ENCODE assay signal across 20 cellular contexts in genomic region chr10:95469676-95470075, GRCh38.
A peak's percentile ranks its signal among the peaks of the same experiment; 100 is the strongest.
DNase-seq lines count a peak whose midpoint lies in the region; TF ChIP-seq lines count a peak whose summit lies in the region.
"Had no signal": no experiment of that assay in that cellular context is flagged by ENCODE, and none has a peak within 500 bp of the region (broad histone marks: within the 10 kb centered on the region; RNA-seq: fewer than 3 reads in every experiment).

No MANE protein-coding gene starts in this region.

- no peaks in the 10 kb centered on the region for H3K9me2 ChIP-seq in hepatocyte (replicated peaks; ENCODE audit: insufficient read depth)

- peak overlapping the region; percentile 35 for H3K27ac Mint-ChIP-seq in MCF 10A (ENCODE audit: low read depth, unreplicated experiment)
- H3K27ac Mint-ChIP-seq: activated naive CD8-positive, alpha-beta T cell treated with anti-CD3 and anti-CD28 coated beads, Interleukin-2, amount 10 ng/mL, durations not matched to agents 7 days and 5 days; IgD-negative memory B cell; natural killer cell treated with Interleukin-12 subunit alpha and Interleukin-12 subunit beta and Interleukin-15 and Interleukin-18, amount 100 ng/mL, for 72 hours; stimulated activated naive CD8-positive, alpha-beta T cell treated with anti-CD3 and anti-CD28 coated beads, Interleukin-15, Interleukin-2, amounts not matched to agents 100 ng/mL and 50 ng/mL, for 24 hours; T-helper 17 cell had no signal

- H3K27me3 ChIP-seq in mammary epithelial cell (ENCODE audit: insufficient read depth, low read length), result no peaks in the 10 kb centered on the region
- no peaks in the 10 kb centered on the region for H3K27me3 ChIP-seq in hepatocyte
- no peaks in the 10 kb centered on the region for H3K27me3 ChIP-seq in prostate gland (replicated peaks; ENCODE audit: insufficient read depth)
- no peaks in the 10 kb centered on the region for H3K27me3 ChIP-seq in uterus

- no peaks in the 10 kb centered on the region for H3K27me3 Mint-ChIP-seq in MCF 10A (ENCODE audit: insufficient read depth, unreplicated experiment)
- H3K27me3 Mint-ChIP-seq: stimulated activated naive CD8-positive, alpha-beta T cell treated with anti-CD3 and anti-CD28 coated beads, Interleukin-15, Interleukin-2, amounts not matched to agents 100 ng/mL and 50 ng/mL, for 24 hours had no signal

- POLR2A ChIA-PET in MCF 10A (lab: Yijun Ruan, JAX), result interaction anchor here (0.8 kb wide), 1 partner anchor 11 kb away, joined by 3 read pairs; no protein-coding TSS in a partner anchor

- dilution Hi-C loops in mammary epithelial cell (cut with HindIII; ENCODE audit: low sequenced_read_pairs), result loop anchor here (5.0 kb wide), 1 partner anchor 73 kb away; no protein-coding TSS in a partner anchor

- BruUV-seq in MCF 10A (replicated peaks; lab: Mats Ljungman, UMichigan) (no TSS peak), mammary epithelial cell (replicated peaks; lab: Mats Ljungman, UMichigan) (no TSS peak)

- H3K4me2 ChIP-seq in mammary epithelial cell (ENCODE audit: insufficient read depth, low read depth, low read length) (no peak overlapping the region), hepatocyte (peak overlapping the region; percentile 31)

- no peak for DNase-seq in MCF 10A (ENCODE audit: unreplicated experiment)
- no peak for DNase-seq in mammary epithelial cell
- DNase-seq in hepatocyte (ENCODE audit: low spot score), result no peak
- DNase-seq in prostate gland (ENCODE audit: low spot score), result no peak
- DNase-seq in uterus, result no peak
- no peak for DNase-seq in activated gamma-delta T cell treated with Interleukin-2 at 50 U/mL for 16 hours
- DNase-seq in dermis blood vessel endothelial cell, result no peak
- no peak for DNase-seq in HuH-7.5 (ENCODE audit: low spot score)
- DNase-seq: activated CD4-positive, CD25-positive, alpha-beta regulatory T cell; activated CD8-positive, alpha-beta memory T cell treated with anti-CD3 and anti-CD28 coated beads for 24 hours; activated naive CD8-positive, alpha-beta T cell treated with anti-CD3 and anti-CD28 coated beads, Interleukin-2, amount 10 ng/mL, durations not matched to agents 7 days and 5 days; cerebellar nuclear complex; NCI-H2029; NCI-H510A treated with DMSO at 0.1 percent for 48 hours; T-helper 17 cell had no signal

- H3K4me3 ChIP-seq in mammary epithelial cell (replicated peaks in 1 of 3; ENCODE audit: insufficient read depth in 1 of 3, low read depth in 2 of 3, low read length in 3 of 3), result no peak overlapping the region
- no peak overlapping the region for H3K4me3 ChIP-seq in hepatocyte
- no peak overlapping the region for H3K4me3 ChIP-seq in prostate gland
- no peak overlapping the region for H3K4me3 ChIP-seq in uterus
- H3K4me3 ChIP-seq: GM12878 had no signal

- in situ Hi-C loops in mammary epithelial cell (cut with MboI; ENCODE audit: low sequenced_read_pairs in 2 of 2), result no loop called here

- H3K4me1 ChIP-seq in mammary epithelial cell (ENCODE audit: insufficient read depth, low read length), result peaks cover 13% of the 10 kb centered on the region
- H3K4me1 ChIP-seq in hepatocyte (ENCODE audit: insufficient read depth), result peaks cover 68% of the 10 kb centered on the region
- peaks cover 4% of the 10 kb centered on the region for H3K4me1 ChIP-seq in prostate gland (replicated peaks)
- H3K4me1 ChIP-seq in uterus, result peaks cover 11% of the 10 kb centered on the region in 2 donors

- WGBS in mammary epithelial cell (ENCODE audit: low coverage, missing lambda C conversion rate), result 46% methylated on average over 5 of the region's 5 CpGs
- 69% methylated on average over 5 of the region's 5 CpGs for WGBS in hepatocyte (ENCODE audit: low lambda C conversion rate, missing lambda C conversion rate)
- WGBS in prostate gland, result 80% methylated on average over 5 of the region's 5 CpGs

- H3K4me1 Mint-ChIP-seq in MCF 10A (ENCODE audit: insufficient read depth, unreplicated experiment), result peaks cover 24% of the 10 kb centered on the region

- H3K27ac ChIP-seq in mammary epithelial cell (ENCODE audit: insufficient read depth, low read depth, low read length) (no peak overlapping the region), hepatocyte (peak overlapping the region; percentile 81), prostate gland (peak overlapping the region; percentile 45 to 46), uterus (peak overlapping the region; percentile 85 to 93)
- H3K27ac ChIP-seq: 22Rv1 had no signal

- no peak overlapping the region for H2AFZ ChIP-seq in mammary epithelial cell (ENCODE audit: low read depth, low read length)
- no peak overlapping the region for H2AFZ ChIP-seq in hepatocyte

- H4K20me1 ChIP-seq in mammary epithelial cell (ENCODE audit: insufficient read depth, low read length) (no peaks in the 10 kb centered on the region), hepatocyte (ENCODE audit: insufficient read depth, poor library complexity, severe bottlenecking) (no peaks in the 10 kb centered on the region)

- H3K36me3 ChIP-seq in mammary epithelial cell (ENCODE audit: insufficient read depth, low read length), result no peaks in the 10 kb centered on the region
- H3K36me3 ChIP-seq in hepatocyte (replicated peaks; ENCODE audit: insufficient read depth, low read depth), result no peaks in the 10 kb centered on the region
- H3K36me3 ChIP-seq in prostate gland, result no peaks in the 10 kb centered on the region
- H3K36me3 ChIP-seq in uterus, result no peaks in the 10 kb centered on the region

- intact Hi-C loops in MCF 10A (cut with micrococcal nuclease) (loop anchor here (5.0 kb wide), 1 partner anchor 93 kb away; the partner anchor contains the start of gene SORBS1), mammary epithelial cell (cut with micrococcal nuclease) (no loop called here), prostate gland (cut with DNase I) (no loop called here), uterus (cut with DNase I; ENCODE audit: low total_unique reads) (no loop called here)

- TF ChIP-seq POLR2A in prostate gland (IDR thresholded peaks at IDR 0.05), result no peak
- TF ChIP-seq POLR2A in uterus (IDR thresholded peaks at IDR 0.05), result no peak

- H3K9ac ChIP-seq in mammary epithelial cell (ENCODE audit: insufficient read depth, low read length), result no peak overlapping the region

- H3K4me3 Mint-ChIP-seq in MCF 10A (ENCODE audit: unreplicated experiment), result no peak overlapping the region
- H3K4me3 Mint-ChIP-seq: activated naive CD8-positive, alpha-beta T cell treated with anti-CD3 and anti-CD28 coated beads, Interleukin-2, amount 10 ng/mL, durations not matched to agents 7 days and 5 days; IgD-negative memory B cell; natural killer cell treated with Interleukin-12 subunit alpha and Interleukin-12 subunit beta and Interleukin-15 and Interleukin-18, amount 100 ng/mL, for 72 hours; stimulated activated naive CD8-positive, alpha-beta T cell treated with anti-CD3 and anti-CD28 coated beads, Interleukin-15, Interleukin-2, amounts not matched to agents 100 ng/mL and 50 ng/mL, for 24 hours; T-helper 17 cell had no signal

- no peak for TF ChIP-seq CTCF in MCF 10A (IDR thresholded peaks at IDR 0.05; ENCODE audit: unreplicated experiment)
- TF ChIP-seq CTCF in mammary epithelial cell (conservative IDR thresholded peaks at IDR 0.05 in 1 of 2, IDR thresholded peaks at IDR 0.05 in 1 of 2; ENCODE audit: extremely low read depth in 1 of 2, insufficient read depth in 1 of 2, low read depth in 1 of 2, low read length in 2 of 2), result no peak
- no peak for TF ChIP-seq CTCF in hepatocyte (IDR thresholded peaks at IDR 0.05; ENCODE audit: poor library complexity)
- TF ChIP-seq CTCF in prostate gland (IDR thresholded peaks at IDR 0.05), result no peak
- TF ChIP-seq CTCF in uterus (IDR thresholded peaks at IDR 0.05), result no peak

- no peaks in the 10 kb centered on the region for H3K9me3 Mint-ChIP-seq in MCF 10A (ENCODE audit: unreplicated experiment)
- H3K9me3 Mint-ChIP-seq: activated naive CD8-positive, alpha-beta T cell treated with anti-CD3 and anti-CD28 coated beads, Interleukin-2, amount 10 ng/mL, durations not matched to agents 7 days and 5 days; IgD-negative memory B cell; natural killer cell treated with Interleukin-12 subunit alpha and Interleukin-12 subunit beta and Interleukin-15 and Interleukin-18, amount 100 ng/mL, for 72 hours; stimulated activated naive CD8-positive, alpha-beta T cell treated with anti-CD3 and anti-CD28 coated beads, Interleukin-15, Interleukin-2, amounts not matched to agents 100 ng/mL and 50 ng/mL, for 24 hours had no signal

- CTCF ChIA-PET in MCF 10A (lab: Yijun Ruan, JAX), result interaction anchor here (0.9 to 1.9 kb wide), 3 partner anchors 24 to 96 kb away, joined by 3 to 8 read pairs (median 3); no protein-coding TSS in a partner anchor
- CTCF ChIA-PET in mammary epithelial cell (lab: Charles Lee; ENCODE audit: low non-redundant PET), result no interaction called here

- no peaks in the 10 kb centered on the region for H3K36me3 Mint-ChIP-seq in MCF 10A (ENCODE audit: insufficient read depth, unreplicated experiment)
- H3K36me3 Mint-ChIP-seq: activated naive CD8-positive, alpha-beta T cell treated with anti-CD3 and anti-CD28 coated beads, Interleukin-2, amount 10 ng/mL, durations not matched to agents 7 days and 5 days; IgD-negative memory B cell; natural killer cell treated with Interleukin-12 subunit alpha and Interleukin-12 subunit beta and Interleukin-15 and Interleukin-18, amount 100 ng/mL, for 72 hours had no signal

- H3K79me2 ChIP-seq in mammary epithelial cell (ENCODE audit: insufficient read depth, low read length) (no peaks in the 10 kb centered on the region), hepatocyte (peaks cover 43% of the 10 kb centered on the region)

- H3K9me3 ChIP-seq in mammary epithelial cell (replicated peaks; ENCODE audit: insufficient read depth, low read length) (no peaks in the 10 kb centered on the region), hepatocyte (ENCODE audit: low read depth) (no peaks in the 10 kb centered on the region), prostate gland (no peaks in the 10 kb centered on the region), uterus (no peaks in the 10 kb centered on the region)
